In genomic region chr3:124827476-124828206, GRCh38 we compare ENCODE assay signal across 7 cellular contexts. TPM values are rescaled to one million over a fixed set of nuclear protein-coding genes. Genes with fewer than 3 reads are reported as not detected.
A peak's percentile ranks its signal among the peaks of the same experiment; 100 is the strongest.
DNase-seq lines count a peak whose midpoint lies in the region; ATAC-seq, FAIRE-seq and TF ChIP-seq lines count a peak whose summit lies in the region.
"Not testable (repeated sequence)": the region's sequence is repeated elsewhere in the genome, so short reads cannot be mapped to it uniquely, and the experiment has no call there.

No MANE protein-coding gene starts in this region.

- H3K79me2 ChIP-seq in KMS-11 (ENCODE audit: insufficient read depth, low read depth) = not testable (repeated sequence)
- peaks cover 13% of the 10 kb centered on the region for H3K79me2 ChIP-seq in HepG2 (ENCODE audit: insufficient read depth, low read length)

- H3K9ac ChIP-seq in KMS-11; HepG2 (ENCODE audit: insufficient read depth, low read depth, low read length): not testable (repeated sequence)

- TF ChIP-seq RAD21 in HepG2 (CRISPR knock-in tag; IDR thresholded peaks at IDR 0.05) = not testable (repeated sequence)

- peaks cover 13% of the 10 kb centered on the region for H3K36me3 Mint-ChIP-seq in progenitor cell of endocrine pancreas (ENCODE audit: insufficient read depth)

- ATAC-seq in SK-N-SH treated with all-trans-retinoic acid at 6 μM for 48 hours (peak; percentile 39; the same call in 2 of the 3 replicates), HepG2 (peak; percentile 68; the same call in 2 of the 3 replicates)

- H3K4me3 ChIP-seq in KMS-11 (IDR thresholded peaks at IDR 0.05; ENCODE audit: insufficient read depth, low read depth, low read length); cardiac fibroblast (replicated peaks in 1 of 2; ENCODE audit: low read depth in 2 of 2, low read length in 2 of 2); fibroblast of villous mesenchyme (ENCODE audit: low read depth, low read length); HepG2 (replicated peaks in 1 of 3; ENCODE audit: insufficient read depth in 1 of 3, low read depth in 2 of 3, low read length in 3 of 3): not testable (repeated sequence)

- CTCF ChIA-PET in HepG2 (lab: Yijun Ruan, JAX; ENCODE audit: low intra/inter-chr PET ratio, low total read pairs) = not testable (repeated sequence)

- H3K27ac Mint-ChIP-seq in progenitor cell of endocrine pancreas = peak overlapping the region; percentile 49

- not testable (repeated sequence) for BruUV-seq in HepG2 (replicated peaks; lab: Mats Ljungman, UMichigan)

- H3K9me3 Mint-ChIP-seq in progenitor cell of endocrine pancreas (ENCODE audit: low read depth) = not testable (repeated sequence)

- intact Hi-C loops in HepG2 (cut with micrococcal nuclease; ENCODE audit: unreplicated experiment) = not testable (repeated sequence)

- not testable (repeated sequence) for H3K9me3 ChIP-seq in HepG2 (ENCODE audit: low read length)

- not testable (repeated sequence) for H3K27me3 Mint-ChIP-seq in progenitor cell of endocrine pancreas

- in situ Hi-C loops in HepG2 (cut with HindIII; ENCODE audit: extremely low pct_ligation_motif_present, low pct_unique_long_range_greater_than_20kb) = not testable (repeated sequence)

- not testable (repeated sequence) for H3K36me3 ChIP-seq in KMS-11 (ENCODE audit: insufficient read depth)
- H3K36me3 ChIP-seq in HepG2 (replicated peaks in 1 of 2; ENCODE audit: control insufficient read depth in 1 of 2, insufficient read depth in 2 of 2, low read length in 2 of 2) = peaks cover 23 to 61% of the 10 kb centered on the region in 2 experiments

- peak; percentile 12 for FAIRE-seq in HepG2 (lab: Jason Lieb, UNC)

- TF ChIP-seq CTCF in KMS-11 (conservative IDR thresholded peaks at IDR 0.05; ENCODE audit: low read depth, low read length) (peak; percentile 24; the same call in 1 of the 2 replicates), cardiac fibroblast (IDR thresholded peaks at IDR 0.05; ENCODE audit: low read depth, low read length) (peak; percentile 16), fibroblast of villous mesenchyme (IDR thresholded peaks at IDR 0.05; ENCODE audit: insufficient read depth, low read depth, low read length) (peak; percentile 38), HepG2 (CRISPR knock-in tag; IDR thresholded peaks at IDR 0.05) (peak; percentile 41), progenitor cell of endocrine pancreas (IDR thresholded peaks at IDR 0.05; ENCODE audit: unreplicated experiment) (peak; percentile 56)

- not testable (repeated sequence) for TF ChIP-seq POLR2A in HepG2 (IDR thresholded peaks at IDR 0.05; ENCODE audit: insufficient read depth in 1 of 2, low read depth in 2 of 2, low read length in 2 of 2)

- H4K20me1 ChIP-seq in KMS-11 (ENCODE audit: insufficient read depth); HepG2 (ENCODE audit: insufficient read depth, low read length): not testable (repeated sequence)

- H3K27ac ChIP-seq in KMS-11; HepG2 (ENCODE audit: extremely low read length, insufficient read depth, low read length): not testable (repeated sequence)

- H3K4me1 ChIP-seq in KMS-11 (ENCODE audit: low read depth, poor library complexity, severe bottlenecking) (peaks cover 12% of the 10 kb centered on the region), HepG2 (ENCODE audit: insufficient read depth, low read length) (peaks cover 56% of the 10 kb centered on the region)

- H3K4me1 Mint-ChIP-seq in progenitor cell of endocrine pancreas (ENCODE audit: low read depth) = not testable (repeated sequence)

- not testable (repeated sequence) for H3K4me3 Mint-ChIP-seq in progenitor cell of endocrine pancreas (ENCODE audit: low read depth)

- TF ChIP-seq EP300 in HepG2 (IDR thresholded peaks at IDR 0.05; ENCODE audit: low read depth in 2 of 2, low read length in 2 of 2); HepG2 (CRISPR knock-in tag; IDR thresholded peaks at IDR 0.05; ENCODE audit: borderline replicate concordance): not testable (repeated sequence)

- POLR2A ChIA-PET in HepG2 (lab: Yijun Ruan, JAX) = interaction anchor here (0.6 to 1.4 kb wide), 3 partner anchors 9 to 15 kb away, joined by 3 to 4 read pairs (median 3); no protein-coding TSS in a partner anchor

- H3K27me3 ChIP-seq in KMS-11 (ENCODE audit: insufficient read depth, low read depth); HepG2 (ENCODE audit: control insufficient read depth in 1 of 2, insufficient read depth in 2 of 2, low read length in 2 of 2): not testable (repeated sequence)

- DNase-seq in ELF-1 (ENCODE audit: low read depth, low spot score) = peak; percentile 89
- DNase-seq in cardiac fibroblast (ENCODE audit: low read depth in 2 of 2); HepG2 (ENCODE audit: low spot score); progenitor cell of endocrine pancreas (ENCODE audit: low spot score, unreplicated experiment): not testable (repeated sequence)
- DNase-seq in fibroblast of villous mesenchyme (ENCODE audit: low read depth) = peak; percentile 47

- H2AFZ ChIP-seq in KMS-11 (ENCODE audit: low read depth); HepG2 (ENCODE audit: low read length): not testable (repeated sequence)

- 0 out of 2 replicates have a peak overlapping the region, but pooled peaks have one; percentile 19 for H3K4me2 ChIP-seq in KMS-11
- H3K4me2 ChIP-seq in HepG2 (ENCODE audit: low read depth, low read length) = not testable (repeated sequence)

- 96% methylated on average over 15 of the region's 15 CpGs for WGBS in HepG2 (ENCODE audit: low lambda C conversion rate)

TF ChIP-seq in HepG2, 621 proteins besides CTCF, POLR2A, EP300 and RAD21:
- TF ChIP-seq TEAD3 (CRISPR knock-in tag; optimal IDR thresholded peaks at IDR 0.05; ENCODE audit: borderline replicate concordance) (peak; percentile 98), ZBTB38 (CRISPR knock-in tag; IDR thresholded peaks at IDR 0.05) (0 out of 2 replicates have a peak, but pooled peaks have one; percentile 35)
TF ChIP-seq in HepG2: peak in this region for 2; not testable (repeated sequence) for 619.

RNA-seq across cellular contexts. Expression of gene ITGB5, which starts 59.5 kb away (rescaled TPM):
- total RNA-seq in fibroblast of villous mesenchyme (229 and 231 TPM in 2 replicates), HepG2 (2016; rRNA removed; fragmentation: Illumina TruSeq; extraction: Trizol) (50.2 and 74.1 TPM in 2 replicates), progenitor cell of endocrine pancreas (58.8 and 65.4 TPM in 2 replicates)
- total RNA-seq in HepG2 (2016; cell fraction: cytosol; rRNA removed; fragmentation: Illumina TruSeq; extraction: Trizol; ENCODE audit: low read depth) = 11.6 and 14.5 TPM in 2 replicates
- total RNA-seq in HepG2 (2016; cell fraction: insoluble cytoplasmic fraction; rRNA removed; fragmentation: Illumina TruSeq; extraction: Trizol) = 36.8 and 80.8 TPM in 2 replicates
- 42.5 and 45.5 TPM in 2 replicates for total RNA-seq in HepG2 (2016; cell fraction: membrane; rRNA removed; fragmentation: Illumina TruSeq; extraction: Trizol)
- total RNA-seq in HepG2 (2016; cell fraction: nucleus; rRNA removed; fragmentation: Illumina TruSeq; extraction: Trizol) = 56.3 and 70.0 TPM in 2 replicates
- 343 and 356 TPM in 2 replicates for polyA plus RNA-seq in HepG2 (2011; rRNA removed)
- 228 and 302 TPM in 2 replicates for polyA plus RNA-seq in HepG2 (2011; cell fraction: cytosol; rRNA removed)
- 259 and 313 TPM in 2 replicates for polyA plus RNA-seq in HepG2 (2011; cell fraction: nucleus; rRNA removed)
- polyA plus RNA-seq in HepG2 (2012) = 127 and 130 TPM in 2 replicates
- 14.7 and 15.8 TPM in 2 replicates for polyA plus RNA-seq in HepG2 (2016; cell fraction: cytosol; fragmentation: Illumina TruSeq; extraction: Trizol; ENCODE audit: low read depth)
- 45.2 and 59.6 TPM in 2 replicates for polyA plus RNA-seq in HepG2 (2016; cell fraction: insoluble cytoplasmic fraction; fragmentation: Illumina TruSeq; extraction: Trizol; ENCODE audit: low read depth)
- 33.4 and 35.8 TPM in 2 replicates for polyA plus RNA-seq in HepG2 (2016; cell fraction: membrane; fragmentation: Illumina TruSeq; extraction: Trizol; ENCODE audit: low read depth)
- polyA plus RNA-seq in HepG2 (2016; cell fraction: nucleus; fragmentation: Illumina TruSeq; extraction: Trizol; ENCODE audit: insufficient read depth, low read depth) = 100 and 107 TPM in 2 replicates
- 84.8 and 423 TPM in 2 replicates for polyA minus RNA-seq in HepG2 (2011; rRNA and poly(A)+ RNA removed; ENCODE audit: low replicate concordance)
- polyA minus RNA-seq in HepG2 (2011; cell fraction: cytosol; rRNA and poly(A)+ RNA removed) = 148 and 170 TPM in 2 replicates
- 147 and 160 TPM in 2 replicates for polyA minus RNA-seq in HepG2 (2011; cell fraction: nucleus; rRNA and poly(A)+ RNA removed)
